Comparison of ENCODE assay signal across 24 cellular contexts in genomic region chr1:50531601-50532000, GRCh38.
DNase-seq lines count a peak whose midpoint lies in the region; ATAC-seq and TF ChIP-seq lines count a peak whose summit lies in the region.
"Had no signal": no experiment of that assay in that cellular context is flagged by ENCODE, and none has a peak within 500 bp of the region (broad histone marks: within the 10 kb centered on the region; RNA-seq: fewer than 3 reads in every experiment).

No MANE protein-coding gene starts in this region.

- no peak overlapping the region for H3K27ac ChIP-seq in RWPE2 (ENCODE audit: poor library complexity, severe bottlenecking)
- H3K27ac ChIP-seq: 22Rv1 had no signal

- DNase-seq in EH (ENCODE audit: low read depth) (peak; percentile 28), HT1080 (ENCODE audit: low read depth) (peak; percentile 11), RWPE2 (ENCODE audit: low spot score) (no peak), choroid plexus epithelial cell (ENCODE audit: low read depth) (peak; percentile 13), NCI-H226 (no peak)
- DNase-seq in activated T-cell treated with anti-CD3 and anti-CD28 coated beads, Interleukin-2, amount 50 U/mL, for 48 hours: no peak
- no peak for DNase-seq in activated CD4-positive, alpha-beta T cell treated with anti-CD3 and anti-CD28 coated beads, Interleukin-2, amount 50 U/mL, for 48 hours
- DNase-seq: BE2C, Calu3, DMS153, DND-41, KBM-7, MV-4-11, NCI-H1105, NCI-H1436 treated with DMSO at 0.1 percent for 48 hours, NCI-H187 treated with DMSO at 0.1 percent for 48 hours, NCI-H2107, NCI-H446, NCI-H526, RPMI8226, SHP77, T-helper 1 cell had no signal

- H3K4me1 ChIP-seq in RWPE2 (ENCODE audit: insufficient read depth, poor library complexity, severe bottlenecking): peaks cover 5% of the 10 kb centered on the region
- H3K4me1 ChIP-seq: BE2C had no signal

- no peaks in the 10 kb centered on the region for H3K27me3 ChIP-seq in RWPE2 (ENCODE audit: insufficient read depth, poor library complexity, severe bottlenecking)
- H3K27me3 ChIP-seq: BE2C had no signal

- H3K4me3 ChIP-seq in RWPE2 (ENCODE audit: severe bottlenecking) (no peak overlapping the region), choroid plexus epithelial cell (ENCODE audit: low read depth, low read length) (no peak overlapping the region)

- no peak for TF ChIP-seq CTCF in RWPE2 (IDR thresholded peaks at IDR 0.05; ENCODE audit: poor library complexity, severe bottlenecking)
- TF ChIP-seq CTCF in choroid plexus epithelial cell (conservative IDR thresholded peaks at IDR 0.05; ENCODE audit: low read depth, low read length): no peak

- peak; percentile 45; the same call in 1 of the 3 replicates for ATAC-seq in RWPE2 (ENCODE audit: low read depth)
- no peak for ATAC-seq in HG03432 (IDR thresholded peaks at IDR 0.05; ENCODE audit: unreplicated experiment)

- H3K36me3 ChIP-seq in RWPE2 (ENCODE audit: low read depth): peaks cover 9% of the 10 kb centered on the region
- H3K36me3 ChIP-seq: BE2C had no signal

- H3K9me3 ChIP-seq in RWPE2 (ENCODE audit: severe bottlenecking): no peaks in the 10 kb centered on the region
- H3K9me3 ChIP-seq: BE2C had no signal

Comparison
In these comparisons a context has a peak if more than half of its experiments do, and no peak if none do; other contexts are left out.
1. DNase-seq: peak in EH (single experiment), HT1080 (single experiment) and choroid plexus epithelial cell (single experiment); none in RWPE2 (single experiment), activated T-cell treated with anti-CD3 and anti-CD28 coated beads, Interleukin-2, amount 50 U/mL, for 48 hours (0 of 2), activated CD4-positive, alpha-beta T cell treated with anti-CD3 and anti-CD28 coated beads, Interleukin-2, amount 50 U/mL, for 48 hours (0 of 2) and NCI-H226 (single experiment).